10 cellular contexts compared by ENCODE assay signal in the genomic region with DNA sequence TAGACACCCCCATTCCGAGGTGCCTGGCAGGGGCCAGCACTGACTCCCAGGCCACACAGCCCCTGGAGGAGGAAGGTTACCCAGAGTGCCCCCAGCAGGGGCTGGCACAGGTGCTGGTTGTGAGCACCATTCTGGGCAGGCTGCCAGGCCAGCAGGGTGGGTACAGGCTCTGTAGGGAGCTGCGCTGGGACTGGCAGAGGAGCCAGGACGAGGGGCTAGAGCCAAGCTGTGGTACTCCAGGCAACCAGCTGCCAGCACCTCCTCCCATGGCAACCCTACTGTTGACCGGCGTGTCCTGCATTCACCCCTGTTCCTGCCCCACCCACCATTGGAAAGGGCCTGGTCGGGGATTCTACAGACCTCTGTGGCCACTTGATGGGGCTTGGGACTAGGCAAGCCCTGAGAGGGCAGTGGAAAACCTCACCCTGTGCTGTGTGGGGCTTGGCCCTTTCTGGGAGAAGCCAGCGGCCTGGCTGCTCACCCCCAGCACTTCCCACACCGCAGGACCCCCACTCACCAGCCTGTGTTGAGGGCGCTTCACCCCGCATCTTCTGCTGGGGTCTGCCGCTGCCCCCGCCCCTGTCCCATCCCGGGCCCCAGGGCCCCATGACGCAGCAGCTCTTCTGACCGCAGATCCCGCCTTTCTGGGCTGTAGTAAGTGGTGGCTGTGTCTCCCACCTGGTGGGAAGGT. TPM values are rescaled to one million over a fixed set of nuclear protein-coding genes. Genes with fewer than 3 reads are reported as not detected.
DNase-seq lines count a peak whose midpoint lies in the region; ATAC-seq and TF ChIP-seq lines count a peak whose summit lies in the region.
"Had no signal": no experiment of that assay in that cellular context is flagged by ENCODE, and none has a peak within 500 bp of the region (broad histone marks: within the 10 kb centered on the region; RNA-seq: fewer than 3 reads in every experiment).

No MANE protein-coding gene starts in this region.

- H3K27ac ChIP-seq in iPS-18a (ENCODE audit: low read length) (no peak overlapping the region), thyroid gland (peak overlapping the region; percentile 19 to 80 (median 52)), PC-3 (ENCODE audit: low read length) (no peak overlapping the region)

- peak; percentile 21 for DNase-seq in activated CD4-positive, alpha-beta T cell treated with anti-CD3 and anti-CD28 coated beads for 36 hours
- no peak for DNase-seq in activated CD4-positive, alpha-beta T cell treated with anti-CD3 and anti-CD28 coated beads, Interleukin-2, amount 50 U/mL, for 1 hour
- DNase-seq in SHP77 (lab: John Stamatoyannopoulos, UW): peak; percentile 44 to 75
- DNase-seq in thyroid gland: peak; percentile 37 to 42
- no peak for DNase-seq in NCI-H526 (lab: John Stamatoyannopoulos, UW)
- no peak for DNase-seq in PC-3
- DNase-seq in stimulated activated CD4-positive, alpha-beta T cell treated with anti-CD3 and anti-CD28 coated beads, Interleukin-1b, Interleukin-23, amount 100 ng/mL, for 48 hours: no peak
- DNase-seq: activated CD8-positive, alpha-beta memory T cell treated with anti-CD3 and anti-CD28 coated beads for 24 hours; KG1 had no signal

- no peaks in the 10 kb centered on the region for H3F3A ChIP-seq in PC-3 (ENCODE audit: low read length, unreplicated experiment)

- no peak overlapping the region for H3K27ac Mint-ChIP-seq in activated CD4-positive, alpha-beta T cell treated with anti-CD3 and anti-CD28 coated beads for 36 hours

- H3K9me3 Mint-ChIP-seq in activated CD4-positive, alpha-beta T cell treated with anti-CD3 and anti-CD28 coated beads for 36 hours (ENCODE audit: low read depth): no peaks in the 10 kb centered on the region

- peak overlapping the region; percentile 57 for H3K4me3 ChIP-seq in iPS-18a (ENCODE audit: low read length)
- peak overlapping the region in 1 of 3 donors; percentile 24 for H3K4me3 ChIP-seq in thyroid gland (replicated peaks in 1 of 3)
- H3K4me3 ChIP-seq in PC-3 (ENCODE audit: low read length): no peak overlapping the region

- no peak for ATAC-seq in activated CD4-positive, alpha-beta T cell treated with anti-CD3 and anti-CD28 coated beads for 36 hours
- ATAC-seq in PC-3: no peak

- H2AFZ ChIP-seq in PC-3 (ENCODE audit: low read length): no peak overlapping the region

- CTCF ChIA-PET in activated CD4-positive, alpha-beta T cell treated with anti-CD3 and anti-CD28 coated beads for 36 hours (lab: Charles Lee): interaction anchor here (0.6 to 1.6 kb wide), 2 partner anchors 8 to 108 kb away, joined by 4 to 8 read pairs; no protein-coding TSS in a partner anchor
- CTCF ChIA-PET in PC-3 (lab: Charles Lee): no interaction called here

- H3K36me3 Mint-ChIP-seq in activated CD4-positive, alpha-beta T cell treated with anti-CD3 and anti-CD28 coated beads for 36 hours (ENCODE audit: low read depth): peaks cover 21% of the 10 kb centered on the region

- H3K4me1 Mint-ChIP-seq in activated CD4-positive, alpha-beta T cell treated with anti-CD3 and anti-CD28 coated beads for 36 hours: peaks cover 5% of the 10 kb centered on the region

- peaks cover 26% of the 10 kb centered on the region for H3K27me3 Mint-ChIP-seq in activated CD4-positive, alpha-beta T cell treated with anti-CD3 and anti-CD28 coated beads for 36 hours

- H3K4me1 ChIP-seq in iPS-18a (ENCODE audit: control insufficient read depth, low read depth, low read length): peaks cover 6% of the 10 kb centered on the region
- H3K4me1 ChIP-seq in thyroid gland: peaks cover 0 to 15% of the 10 kb centered on the region in 2 donors
- H3K4me1 ChIP-seq in PC-3 (ENCODE audit: insufficient read depth, low read length): peaks cover under 1% of the 10 kb centered on the region; the same call in 1 of the 2 replicates

- no peak overlapping the region for H3K4me3 Mint-ChIP-seq in activated CD4-positive, alpha-beta T cell treated with anti-CD3 and anti-CD28 coated beads for 36 hours

- 58 to 81% methylated on average over 8 to 11 of the region's 16 CpGs for WGBS in thyroid gland, 2 donors

- BruUV-seq in PC-3 (replicated peaks; lab: Mats Ljungman, UMichigan): no TSS peak

- H3K27me3 ChIP-seq in iPS-18a (ENCODE audit: control insufficient read depth, insufficient read depth, low read length) (peaks cover 47% of the 10 kb centered on the region), thyroid gland (no peaks in the 10 kb centered on the region), PC-3 (ENCODE audit: low read length) (no peaks in the 10 kb centered on the region)

- TF ChIP-seq POLR2A in thyroid gland (IDR thresholded peaks at IDR 0.05): peak in 1 of 2 donors; percentile 10

- no peak for TF ChIP-seq CTCF in thyroid gland (IDR thresholded peaks at IDR 0.05)
- no peak for TF ChIP-seq CTCF in PC-3 (conservative IDR thresholded peaks at IDR 0.05; ENCODE audit: low read depth, low read length)

- H3K79me2 ChIP-seq in PC-3 (ENCODE audit: low read length): no peaks in the 10 kb centered on the region

- no peaks in the 10 kb centered on the region for H3K9me2 ChIP-seq in PC-3 (replicated peaks; ENCODE audit: low read length)

- no peaks in the 10 kb centered on the region for H4K20me1 ChIP-seq in PC-3 (ENCODE audit: low read length)

- no peak overlapping the region for H3K9ac ChIP-seq in iPS-18a (ENCODE audit: low read length)
- H3K9ac ChIP-seq in PC-3 (ENCODE audit: low read length): no peak overlapping the region

- no peak overlapping the region for H3K4me2 ChIP-seq in PC-3 (ENCODE audit: low read length)

- H3K9me3 ChIP-seq in iPS-18a (ENCODE audit: control insufficient read depth, low read depth, low read length) (no peaks in the 10 kb centered on the region), thyroid gland (no peaks in the 10 kb centered on the region), PC-3 (ENCODE audit: low read length) (no peaks in the 10 kb centered on the region)

- intact Hi-C loops in activated CD4-positive, alpha-beta T cell treated with anti-CD3 and anti-CD28 coated beads for 36 hours (cut with DNase I, micrococcal nuclease): loop anchor here in 1 of 2 experiments (5.0 kb wide), 1 partner anchor 110 kb away; no protein-coding TSS in a partner anchor
- intact Hi-C loops in thyroid gland (cut with DNase I) (no loop called here), PC-3 (cut with micrococcal nuclease) (no loop called here)

- no peaks in the 10 kb centered on the region for H3K36me3 ChIP-seq in iPS-18a (ENCODE audit: control insufficient read depth, low read depth, low read length)
- no peaks in the 10 kb centered on the region for H3K36me3 ChIP-seq in thyroid gland
- no peaks in the 10 kb centered on the region for H3K36me3 ChIP-seq in PC-3 (ENCODE audit: low read depth, low read length)

- POLR2A ChIA-PET in activated CD4-positive, alpha-beta T cell treated with anti-CD3 and anti-CD28 coated beads for 36 hours (lab: Charles Lee): no interaction called here
- POLR2A ChIA-PET in PC-3 (lab: Charles Lee; ENCODE audit: unreplicated experiment): no interaction called here

RNA-seq across cellular contexts. Expression of a gene that starts 1.9 kb away (rescaled TPM):
- total RNA-seq in activated CD4-positive, alpha-beta T cell treated with anti-CD3 and anti-CD28 coated beads for 36 hours: not detected
- total RNA-seq in thyroid gland (100 to 1,000 TPM in 2 of 4 donors, 10 to 100 TPM in 2; 71.8 to 303 (median 131) TPM), PC-3 (2014; rRNA removed) (0.47 TPM in 1 of 2 replicates, not detected in the other)

RNA-seq across cellular contexts. Expression of a gene that starts 42.6 kb away (rescaled TPM):
- total RNA-seq in activated CD4-positive, alpha-beta T cell treated with anti-CD3 and anti-CD28 coated beads for 36 hours: 100 to 1,000 TPM; 103 to 111 TPM
- total RNA-seq in thyroid gland (1 to 10 TPM in 2 of 4 donors, under 1 TPM in 1, not detected in 1; 0.24 to 1.9 (median 1.7) TPM), PC-3 (2014; rRNA removed) (70.9 and 77.1 TPM in 2 replicates)

RNA-seq across cellular contexts. Expression of a gene that starts 43.3 kb away (rescaled TPM):
- 100 to 1,000 TPM in 1 of 2 experiments, 10 to 100 TPM in 1; 78.4 to 109 TPM for total RNA-seq in activated CD4-positive, alpha-beta T cell treated with anti-CD3 and anti-CD28 coated beads for 36 hours
- total RNA-seq in thyroid gland (10 to 100 TPM; 29.3 to 52.7 (median 44.2) TPM), PC-3 (2014; rRNA removed) (92.6 and 95.7 TPM in 2 replicates)

Comparison
In these comparisons a context has a peak if more than half of its experiments do, and no peak if none do; other contexts are left out.
1. DNase-seq: peak in activated CD4-positive, alpha-beta T cell treated with anti-CD3 and anti-CD28 coated beads for 36 hours (single experiment), SHP77 (2 of 2) and thyroid gland (2 of 2); none in activated CD4-positive, alpha-beta T cell treated with anti-CD3 and anti-CD28 coated beads, Interleukin-2, amount 50 U/mL, for 1 hour (single experiment), NCI-H526 (0 of 2), PC-3 (single experiment) and stimulated activated CD4-positive, alpha-beta T cell treated with anti-CD3 and anti-CD28 coated beads, Interleukin-1b, Interleukin-23, amount 100 ng/mL, for 48 hours (single experiment).
2. H3K27ac ChIP-seq: peak in thyroid gland (3 of 3); none in iPS-18a (single experiment) and PC-3 (single experiment).
3. RNA of a gene that starts 1.9 kb away (total RNA-seq): 71.8 to 303 TPM in thyroid gland; 0.47 TPM in PC-3 and not detected in activated CD4-positive, alpha-beta T cell treated with anti-CD3 and anti-CD28 coated beads for 36 hours; every median in the first group is over 10 times any median in the second.
4. RNA of a gene that starts 42.6 kb away (total RNA-seq): 103 to 111 TPM in activated CD4-positive, alpha-beta T cell treated with anti-CD3 and anti-CD28 coated beads for 36 hours and 70.9 to 77.1 TPM in PC-3; 0.24 to 1.9 TPM in thyroid gland; every median in the first group is over 10 times any median in the second.